ENCODE assay signal across 26 cellular contexts in genomic region chr12:124405592-124405991, GRCh38.
"Had no signal": no experiment of that assay in that cellular context is flagged by ENCODE, and none has a peak within 500 bp of the region (broad histone marks: within the 10 kb centered on the region; RNA-seq: fewer than 3 reads in every experiment).

No MANE protein-coding gene starts in this region.

- H3K79me2 ChIP-seq: parathyroid adenoma had no signal

- H3K27ac Mint-ChIP-seq: progenitor cell of endocrine pancreas had no signal

- H3K27ac ChIP-seq: esophagus squamous epithelium, heart right ventricle, left lung, parathyroid adenoma, testis had no signal

- DNase-seq: dermis blood vessel endothelial cell; effector memory CD8-positive, alpha-beta T cell; erythroblast; esophagus squamous epithelium; heart right ventricle; hippocampal formation; left cardiac atrium; left lung; mesenchymal stem cell; mucosa of descending colon; naive thymus-derived CD8-positive, alpha-beta T cell; stimulated activated CD4-positive, alpha-beta T cell treated with anti-CD3 and anti-CD28 coated beads, Interleukin-12 subunit alpha, Interleukin-12 subunit beta, amount 100 ng/mL, for 4 hours; stimulated activated CD4-positive, alpha-beta T cell treated with anti-CD3 and anti-CD28 coated beads, Interleukin-1b, Interleukin-23, amount 100 ng/mL, for 48 hours; stimulated activated CD4-positive, alpha-beta T cell treated with anti-CD3 and anti-CD28 coated beads, Interleukin-4, amount 100 ng/mL, for 1 hour; stimulated activated CD8-positive, alpha-beta memory T cell treated with anti-CD3 and anti-CD28 coated beads, Interleukin-4, amount 100 ng/mL, for 48 hours; stimulated activated naive CD4-positive, alpha-beta T cell treated with Interleukin-2 at 50 U/mL for 16 hours; stomach; testis; tibial artery had no signal

- H2AFZ ChIP-seq: parathyroid adenoma had no signal

- H3K9me3 ChIP-seq: esophagus squamous epithelium, heart right ventricle, left lung, mucosa of descending colon, stomach, testis, tibial artery had no signal

- H3K27me3 Mint-ChIP-seq: effector memory CD8-positive, alpha-beta T cell; naive thymus-derived CD8-positive, alpha-beta T cell; progenitor cell of endocrine pancreas; type B pancreatic cell had no signal

- H3K4me2 ChIP-seq: smooth muscle cell had no signal

- H3K4me1 ChIP-seq: parathyroid adenoma had no signal

- H3K9me3 Mint-ChIP-seq: effector memory CD8-positive, alpha-beta T cell; mesothelial cell of epicardium; naive thymus-derived CD8-positive, alpha-beta T cell; type B pancreatic cell had no signal

- H3K4me3 Mint-ChIP-seq: effector memory CD8-positive, alpha-beta T cell; mesothelial cell of epicardium; naive thymus-derived CD8-positive, alpha-beta T cell had no signal

- ATAC-seq: effector memory CD8-positive, alpha-beta T cell; heart right ventricle; left cardiac atrium; left lung; mucosa of descending colon; naive thymus-derived CD8-positive, alpha-beta T cell; sciatic nerve had no signal

- H3K27me3 ChIP-seq: esophagus squamous epithelium, heart right ventricle, left lung, stomach, testis, tibial artery had no signal

- H3K9ac ChIP-seq: parathyroid adenoma had no signal

- H3K4me3 ChIP-seq: coronary artery, esophagus squamous epithelium, heart right ventricle, left lung, mucosa of descending colon, smooth muscle cell, stomach, testis, tibial artery had no signal
